ENCODE assay signal across 23 cellular contexts in genomic region chr5:163387970-163388369, GRCh38.
"Had no signal": no experiment of that assay in that cellular context is flagged by ENCODE, and none has a peak within 500 bp of the region (broad histone marks: within the 10 kb centered on the region; RNA-seq: fewer than 3 reads in every experiment).

No MANE protein-coding gene starts in this region.

- H3K4me3 Mint-ChIP-seq: activated B cell treated with CpG ODN at 0.5 μM for 24 hours; activated CD4-positive, alpha-beta T cell treated with anti-CD3 and anti-CD28 coated beads, Interleukin-2, amount 10 ng/mL, durations not matched to agents 24 days and 14 days; activated CD8-positive, alpha-beta memory T cell treated with anti-CD3 and anti-CD28 coated beads, Interleukin-2, amount 10 ng/mL, durations not matched to agents 7 days and 5 days; activated naive CD8-positive, alpha-beta T cell; activated T-cell treated with anti-CD3 and anti-CD28 coated beads, Interleukin-2, amount 50 U/mL, for 24 hours; activated T-helper 1 cell treated with anti-CD3 and anti-CD28 coated beads, Interleukin-12 subunit alpha, Interleukin-12 subunit beta, Interleukin-2, Interleukin-4 antibody, amounts not matched to agents 30 ng/mL and 10 ng/mL and 1 ng/mL, durations not matched to agents 14 hours and 24 hours and 36 hours; brain had no signal

- H3K36me3 ChIP-seq: cardiac muscle cell, Peyer's patch had no signal

- H3K36me3 Mint-ChIP-seq: activated CD8-positive, alpha-beta memory T cell treated with anti-CD3 and anti-CD28 coated beads, Interleukin-2, amount 10 ng/mL, durations not matched to agents 7 days and 5 days; activated naive CD8-positive, alpha-beta T cell; brain had no signal

- DNase-seq: activated B cell treated with CpG ODN at 0.5 μM for 24 hours; activated CD4-positive, alpha-beta T cell treated with anti-CD3 and anti-CD28 coated beads for 1 hour; activated CD4-positive, alpha-beta T cell treated with anti-CD3 and anti-CD28 coated beads, Interleukin-2, amount 10 ng/mL, durations not matched to agents 24 days and 14 days; activated CD4-positive, alpha-beta T cell treated with anti-CD3 and anti-CD28 coated beads, Interleukin-2, amount 50 U/mL, for 48 hours; activated CD8-positive, alpha-beta memory T cell treated with anti-CD3 and anti-CD28 coated beads, Interleukin-2, amount 10 ng/mL, durations not matched to agents 7 days and 5 days; activated effector memory CD4-positive, alpha-beta T cell treated with Interleukin-2 at 50 U/mL for 16 hours; activated naive CD4-positive, alpha-beta T cell; activated T-cell treated with anti-CD3 and anti-CD28 coated beads, Interleukin-2, amount 50 U/mL, for 24 hours; amygdala; NCI-H1105 treated with DMSO at 0.1 percent for 48 hours; NCI-H1436 treated with DMSO at 0.1 percent for 48 hours; NCI-H187 treated with DMSO at 0.1 percent for 48 hours; NCI-H2081 treated with DMSO at 0.1 percent for 48 hours; NCI-H446; NCI-H524; Peyer's patch; Right ventricle myocardium superior; SW 1271 had no signal

- H3K4me1 Mint-ChIP-seq: activated B cell treated with CpG ODN at 0.5 μM for 24 hours; activated CD4-positive, alpha-beta T cell treated with anti-CD3 and anti-CD28 coated beads, Interleukin-2, amount 10 ng/mL, durations not matched to agents 24 days and 14 days; activated CD8-positive, alpha-beta memory T cell treated with anti-CD3 and anti-CD28 coated beads, Interleukin-2, amount 10 ng/mL, durations not matched to agents 7 days and 5 days; brain had no signal

- H3K9me3 ChIP-seq: Peyer's patch had no signal

- H3K27ac Mint-ChIP-seq: activated B cell treated with CpG ODN at 0.5 μM for 24 hours; activated CD4-positive, alpha-beta T cell treated with anti-CD3 and anti-CD28 coated beads, Interleukin-2, amount 10 ng/mL, durations not matched to agents 24 days and 14 days; activated CD8-positive, alpha-beta memory T cell treated with anti-CD3 and anti-CD28 coated beads, Interleukin-2, amount 10 ng/mL, durations not matched to agents 7 days and 5 days; activated naive CD8-positive, alpha-beta T cell; activated T-cell treated with anti-CD3 and anti-CD28 coated beads, Interleukin-2, amount 50 U/mL, for 24 hours; activated T-helper 1 cell treated with anti-CD3 and anti-CD28 coated beads, Interleukin-12 subunit alpha, Interleukin-12 subunit beta, Interleukin-2, Interleukin-4 antibody, amounts not matched to agents 30 ng/mL and 10 ng/mL and 1 ng/mL, durations not matched to agents 14 hours and 24 hours and 36 hours had no signal

- H3K4me1 ChIP-seq: Peyer's patch had no signal

- H3K9me3 Mint-ChIP-seq: activated T-helper 1 cell treated with anti-CD3 and anti-CD28 coated beads, Interleukin-12 subunit alpha, Interleukin-12 subunit beta, Interleukin-2, Interleukin-4 antibody, amounts not matched to agents 30 ng/mL and 10 ng/mL and 1 ng/mL, durations not matched to agents 14 hours and 24 hours and 36 hours had no signal

- H3K27ac ChIP-seq: cardiac muscle cell, Peyer's patch, RWPE1 had no signal

- H3K27me3 ChIP-seq: cardiac muscle cell, Peyer's patch had no signal

- H3K4me3 ChIP-seq: cardiac muscle cell, Peyer's patch had no signal
